Comparison of ENCODE assay signal across 22 cellular contexts in genomic region chr3:78878011-78878410, GRCh38.
DNase-seq lines count a peak whose midpoint lies in the region; ATAC-seq and TF ChIP-seq lines count a peak whose summit lies in the region.
"Had no signal": no experiment of that assay in that cellular context is flagged by ENCODE, and none has a peak within 500 bp of the region (broad histone marks: within the 10 kb centered on the region; RNA-seq: fewer than 3 reads in every experiment).

No MANE protein-coding gene starts in this region.

- no peak overlapping the region for H3K9ac ChIP-seq in IMR-90 (ENCODE audit: low read depth, low read length)

- H3K4ac ChIP-seq in IMR-90 (ENCODE audit: low read depth, low read length): no peak overlapping the region

- no peak overlapping the region for H2BK20ac ChIP-seq in IMR-90 (ENCODE audit: low read depth, low read length)

- peak; percentile 85 for ATAC-seq in IMR-90 (ENCODE audit: low read depth)
- ATAC-seq in activated T-helper 17 cell treated with anti-CD3 and anti-CD28 coated beads, Interleukin-2, amount 50 U/mL, for 72 hours (replicated peaks): no peak
- ATAC-seq: activated CD4-positive, alpha-beta T cell treated with anti-CD3 and anti-CD28 coated beads for 36 hours; left lobe of liver; right cardiac atrium; stimulated activated naive B cell treated with anti-CD40 and anti-IgM and Interleukin-4, amounts not matched to agents 10 μg/mL and 1 μg/mL and 100 μg/mL, for 72 hours had no signal

- no peak for TF ChIP-seq POLR2A in IMR-90 (IDR thresholded peaks at IDR 0.05; ENCODE audit: low read depth, low read length)

- no peak overlapping the region for H2BK15ac ChIP-seq in IMR-90 (ENCODE audit: low read depth, low read length)

- intact Hi-C loops in IMR-90 (cut with micrococcal nuclease) (loop anchor here (10.0 kb wide), 1 partner anchor 213 kb away; no protein-coding TSS in a partner anchor), ascending aorta (cut with DNase I) (no loop called here)

- no peak overlapping the region for H4K91ac ChIP-seq in IMR-90 (ENCODE audit: insufficient read depth, low read depth, low read length)

- BruUV-seq in IMR-90 (replicated peaks; lab: Mats Ljungman, UMichigan): no TSS peak

- in situ Hi-C loops in IMR-90 (cut with MboI; ENCODE audit: low sequenced_read_pairs): no loop called here

- dilution Hi-C loops in IMR-90 (cut with HindIII; ENCODE audit: low sequenced_read_pairs, unreplicated experiment): no loop called here

- H4K8ac ChIP-seq in IMR-90 (ENCODE audit: low read depth in 2 of 2, low read length in 2 of 2): peak overlapping the region in 1 of 2 experiments; percentile 28; a peak in 1 of 4 replicates

- H4K5ac ChIP-seq in IMR-90 (ENCODE audit: low read depth, low read length): no peak overlapping the region

- H3K36me3 ChIP-seq in IMR-90 (ENCODE audit: control insufficient read depth, insufficient read depth, low read length) (no peaks in the 10 kb centered on the region), ascending aorta (no peaks in the 10 kb centered on the region)
- H3K36me3 ChIP-seq: tibial artery had no signal

- no peak for TF ChIP-seq RAD21 in IMR-90 (IDR thresholded peaks at IDR 0.05; ENCODE audit: low read length)

- no peak overlapping the region; the same call in 1 of the 2 replicates for H3K4me2 ChIP-seq in IMR-90 (ENCODE audit: low read depth, low read length)

- CTCF ChIA-PET in IMR-90 (lab: Yijun Ruan, JAX): no interaction called here

- no peak overlapping the region for H3K14ac ChIP-seq in IMR-90 (replicated peaks; ENCODE audit: low read depth, low read length)

- no peaks in the 10 kb centered on the region for H3K36me3 Mint-ChIP-seq in activated T-helper 17 cell treated with anti-CD3 and anti-CD28 coated beads, Interleukin-2, amount 50 U/mL, for 72 hours (ENCODE audit: low read depth)
- H3K36me3 Mint-ChIP-seq: activated naive CD8-positive, alpha-beta T cell treated with anti-CD3 and anti-CD28 coated beads for 36 hours; stimulated activated naive B cell treated with anti-CD40 and anti-IgM and Interleukin-4, amounts not matched to agents 10 μg/mL and 1 μg/mL and 100 μg/mL, for 72 hours had no signal

- H3K27ac ChIP-seq in IMR-90 (ENCODE audit: insufficient read depth, low read length) (no peak overlapping the region), ascending aorta (no peak overlapping the region)
- H3K27ac ChIP-seq: tibial artery had no signal

- H3K4me3 ChIP-seq in IMR-90 (ENCODE audit: insufficient read depth, low read depth, low read length): no peak overlapping the region
- H3K4me3 ChIP-seq in choroid plexus epithelial cell (ENCODE audit: low read depth, low read length): no peak overlapping the region
- H3K4me3 ChIP-seq in ascending aorta: no peak overlapping the region
- H3K4me3 ChIP-seq: tibial artery had no signal

- H3K27me3 Mint-ChIP-seq in activated T-helper 17 cell treated with anti-CD3 and anti-CD28 coated beads, Interleukin-2, amount 50 U/mL, for 72 hours: no peaks in the 10 kb centered on the region
- H3K27me3 Mint-ChIP-seq: activated CD4-positive, alpha-beta T cell treated with anti-CD3 and anti-CD28 coated beads for 36 hours; activated naive CD8-positive, alpha-beta T cell treated with anti-CD3 and anti-CD28 coated beads for 36 hours; dendritic cell treated with granulocyte-macrophage colony-stimulating factor and Interleukin-4, amounts not matched to agents 40 ng/mL and 50 ng/mL, for 4 days; stimulated activated naive B cell treated with anti-CD40 and anti-IgM and Interleukin-4, amounts not matched to agents 10 μg/mL and 1 μg/mL and 100 μg/mL, for 72 hours had no signal

- peak; percentile 81 for DNase-seq in EH (ENCODE audit: low read depth)
- peak; percentile 80 for DNase-seq in IMR-90
- peak; percentile 68 for DNase-seq in choroid plexus epithelial cell (ENCODE audit: low read depth)
- peak; percentile 15 for DNase-seq in myocyte (ENCODE audit: low read depth)
- DNase-seq in RPMI8226: no peak
- no peak for DNase-seq in NCI-H69 (lab: John Stamatoyannopoulos, UW)
- DNase-seq in ascending aorta (ENCODE audit: low spot score in 2 of 2): no peak
- DNase-seq: activated CD4-positive, alpha-beta T cell treated with anti-CD3 and anti-CD28 coated beads for 36 hours; activated naive CD8-positive, alpha-beta T cell treated with anti-CD3 and anti-CD28 coated beads for 36 hours; AML-193; DND-41; H7; NCI-H2081; NCI-H446 treated with DMSO at 0.1 percent for 48 hours; nucleus accumbens; right cardiac atrium; stimulated activated naive B cell treated with anti-CD40 and anti-IgM and Interleukin-4, amounts not matched to agents 10 μg/mL and 1 μg/mL and 100 μg/mL, for 72 hours; tibial artery had no signal

- no peak overlapping the region for H3K27ac Mint-ChIP-seq in activated T-helper 17 cell treated with anti-CD3 and anti-CD28 coated beads, Interleukin-2, amount 50 U/mL, for 72 hours
- H3K27ac Mint-ChIP-seq: activated CD4-positive, alpha-beta T cell treated with anti-CD3 and anti-CD28 coated beads for 36 hours; activated naive CD8-positive, alpha-beta T cell treated with anti-CD3 and anti-CD28 coated beads for 36 hours; activated T-helper 1 cell treated with anti-CD3 and anti-CD28 coated beads, Interleukin-12 subunit alpha, Interleukin-12 subunit beta, Interleukin-2, Interleukin-4 antibody, amounts not matched to agents 30 ng/mL and 10 ng/mL and 1 ng/mL, durations not matched to agents 14 hours and 24 hours and 36 hours; dendritic cell treated with granulocyte-macrophage colony-stimulating factor and Interleukin-4, amounts not matched to agents 40 ng/mL and 50 ng/mL, for 4 days; stimulated activated naive B cell treated with anti-CD40 and anti-IgM and Interleukin-4, amounts not matched to agents 10 μg/mL and 1 μg/mL and 100 μg/mL, for 72 hours had no signal

- no peak overlapping the region for H3K4me3 Mint-ChIP-seq in activated T-helper 17 cell treated with anti-CD3 and anti-CD28 coated beads, Interleukin-2, amount 50 U/mL, for 72 hours
- H3K4me3 Mint-ChIP-seq: activated CD4-positive, alpha-beta T cell treated with anti-CD3 and anti-CD28 coated beads for 36 hours; activated naive CD8-positive, alpha-beta T cell treated with anti-CD3 and anti-CD28 coated beads for 36 hours; activated T-helper 1 cell treated with anti-CD3 and anti-CD28 coated beads, Interleukin-12 subunit alpha, Interleukin-12 subunit beta, Interleukin-2, Interleukin-4 antibody, amounts not matched to agents 30 ng/mL and 10 ng/mL and 1 ng/mL, durations not matched to agents 14 hours and 24 hours and 36 hours; dendritic cell treated with granulocyte-macrophage colony-stimulating factor and Interleukin-4, amounts not matched to agents 40 ng/mL and 50 ng/mL, for 4 days; stimulated activated naive B cell treated with anti-CD40 and anti-IgM and Interleukin-4, amounts not matched to agents 10 μg/mL and 1 μg/mL and 100 μg/mL, for 72 hours had no signal

- H3K4me1 ChIP-seq in IMR-90 (ENCODE audit: control insufficient read depth, insufficient read depth, low read length) (peaks cover 7% of the 10 kb centered on the region; the same call in 1 of the 2 replicates), ascending aorta (peaks cover 0 to 4% of the 10 kb centered on the region in 2 donors)

- POLR2A ChIA-PET in IMR-90 (lab: Charles Lee; ENCODE audit: unreplicated experiment): no interaction called here

- H3K23ac ChIP-seq in IMR-90 (ENCODE audit: low read depth, low read length): no peak overlapping the region

- no peak overlapping the region for H2AFZ ChIP-seq in IMR-90 (replicated peaks; ENCODE audit: low read length, poor library complexity)

- H2BK120ac ChIP-seq in IMR-90 (ENCODE audit: low read depth, low read length): no peak overlapping the region

- H3K9me3 Mint-ChIP-seq in activated T-helper 17 cell treated with anti-CD3 and anti-CD28 coated beads, Interleukin-2, amount 50 U/mL, for 72 hours: peaks cover 9% of the 10 kb centered on the region
- H3K9me3 Mint-ChIP-seq: activated naive CD8-positive, alpha-beta T cell treated with anti-CD3 and anti-CD28 coated beads for 36 hours; dendritic cell treated with granulocyte-macrophage colony-stimulating factor and Interleukin-4, amounts not matched to agents 40 ng/mL and 50 ng/mL, for 4 days; stimulated activated naive B cell treated with anti-CD40 and anti-IgM and Interleukin-4, amounts not matched to agents 10 μg/mL and 1 μg/mL and 100 μg/mL, for 72 hours had no signal

- H3K18ac ChIP-seq in IMR-90 (ENCODE audit: low read depth, low read length): no peak overlapping the region

- H3K56ac ChIP-seq in IMR-90 (ENCODE audit: extremely low read depth, insufficient read depth, low read length): no peak overlapping the region

- H2AK5ac ChIP-seq in IMR-90 (ENCODE audit: low read depth, low read length): no peak overlapping the region

- no peak for TF ChIP-seq CTCF in IMR-90 (conservative IDR thresholded peaks at IDR 0.05; ENCODE audit: low read depth, low read length)
- no peak for TF ChIP-seq CTCF in choroid plexus epithelial cell (conservative IDR thresholded peaks at IDR 0.05; ENCODE audit: low read depth, low read length)
- TF ChIP-seq CTCF in ascending aorta (IDR thresholded peaks at IDR 0.05): no peak

- H4K20me1 ChIP-seq in IMR-90 (ENCODE audit: insufficient read depth, low read length): no peaks in the 10 kb centered on the region

- H3K79me1 ChIP-seq in IMR-90 (ENCODE audit: low read depth in 1 of 2, low read length in 2 of 2): peaks cover 0 to 17% of the 10 kb centered on the region in 2 experiments; a peak in 2 of 4 replicates

- H2AK9ac ChIP-seq in IMR-90 (replicated peaks; ENCODE audit: low read depth, low read length, poor library complexity): no peak overlapping the region

- H3K9me3 ChIP-seq in IMR-90 (ENCODE audit: control insufficient read depth, insufficient read depth, low read length): no peaks in the 10 kb centered on the region
- H3K9me3 ChIP-seq in ascending aorta: no peaks in the 10 kb centered on the region
- H3K9me3 ChIP-seq: tibial artery had no signal

- H2BK5ac ChIP-seq in IMR-90 (ENCODE audit: low read depth, low read length, poor library complexity, severe bottlenecking): no peak overlapping the region

- H3K4me1 Mint-ChIP-seq in activated T-helper 17 cell treated with anti-CD3 and anti-CD28 coated beads, Interleukin-2, amount 50 U/mL, for 72 hours: no peaks in the 10 kb centered on the region
- H3K4me1 Mint-ChIP-seq: activated CD4-positive, alpha-beta T cell treated with anti-CD3 and anti-CD28 coated beads for 36 hours; stimulated activated naive B cell treated with anti-CD40 and anti-IgM and Interleukin-4, amounts not matched to agents 10 μg/mL and 1 μg/mL and 100 μg/mL, for 72 hours had no signal

- H3K27me3 ChIP-seq in IMR-90 (ENCODE audit: control insufficient read depth, insufficient read depth, low read length) (no peaks in the 10 kb centered on the region), ascending aorta (no peaks in the 10 kb centered on the region)
- H3K27me3 ChIP-seq: tibial artery had no signal

- WGBS in IMR-90 (ENCODE audit: extremely low coverage in 2 of 2, insufficient read length in 1 of 2), 2 experiments: 51% methylated on average over 3 of the region's 4 CpGs; no CpG with 5 or more reads in 1 of the 2 experiments

- H3K9me1 ChIP-seq in IMR-90 (ENCODE audit: insufficient read depth, low read length): no peaks in the 10 kb centered on the region

TF ChIP-seq in IMR-90, 13 proteins besides CTCF, POLR2A, EP300 and RAD21:
- TF ChIP-seq BHLHE40 (IDR thresholded peaks at IDR 0.05; ENCODE audit: low read depth, low read length) (no peak), MAFK (IDR thresholded peaks at IDR 0.05; ENCODE audit: low read depth, low read length) (peak; percentile 55)

Comparison
In these comparisons a context has a peak if more than half of its experiments do, and no peak if none do; other contexts are left out.
1. DNase-seq: peak in EH (single experiment), IMR-90 (single experiment), choroid plexus epithelial cell (single experiment) and myocyte (single experiment); none in RPMI8226 (single experiment), NCI-H69 (single experiment) and ascending aorta (0 of 2).